ENCODE assay signal across 2 cellular contexts in genomic region chr3:12049675-12050074, GRCh38.
TF ChIP-seq lines count a peak whose summit lies in the region.

No MANE protein-coding gene starts in this region.

TF ChIP-seq in HepG2, 621 proteins besides CTCF, POLR2A, EP300 and RAD21:
- TF ChIP-seq ZNF30 (CRISPR knock-in tag; IDR thresholded peaks at IDR 0.05), result no peak
- TF ChIP-seq MIER2 (CRISPR knock-in tag; IDR thresholded peaks at IDR 0.05), result peak; percentile 92
- TF ChIP-seq KDM5B (CRISPR knock-in tag; IDR thresholded peaks at IDR 0.05; ENCODE audit: borderline replicate concordance), result no peak
- TF ChIP-seq HES4 (CRISPR knock-in tag; IDR thresholded peaks at IDR 0.05; ENCODE audit: borderline replicate concordance), result no peak
- TF ChIP-seq PHF5A (CRISPR knock-in tag; IDR thresholded peaks at IDR 0.05; ENCODE audit: low read depth, unreplicated experiment), result no peak
- TF ChIP-seq ZNF253 (CRISPR knock-in tag; IDR thresholded peaks at IDR 0.05; ENCODE audit: borderline replicate concordance), result no peak
- TF ChIP-seq ZSCAN9 (CRISPR knock-in tag; IDR thresholded peaks at IDR 0.05; ENCODE audit: borderline replicate concordance), result 0 out of 2 replicates have a peak, but pooled peaks have one; percentile 25
- peak; percentile 42 to 93 for TF ChIP-seq REST (IDR thresholded peaks at IDR 0.05; ENCODE audit: borderline replicate concordance in 1 of 2, low read depth in 1 of 2, low read length in 2 of 2)
- TF ChIP-seq DZIP1 (CRISPR knock-in tag; IDR thresholded peaks at IDR 0.05), result no peak
TF ChIP-seq in HepG2: peak in this region for 3.

TF ChIP-seq in PFSK-1, 5 proteins besides CTCF, POLR2A, EP300 and RAD21 (continued from another document):
- peak; percentile 80 to 92 for TF ChIP-seq REST (IDR thresholded peaks at IDR 0.05; ENCODE audit: insufficient read depth in 1 of 2, low read depth in 2 of 2, low read length in 2 of 2)
TF ChIP-seq in PFSK-1: peak in this region for 1.
